Comparison of ENCODE assay signal across 28 cellular contexts in genomic region chr11:29943347-29943746, GRCh38.
"Had no signal": no experiment of that assay in that cellular context is flagged by ENCODE, and none has a peak within 500 bp of the region (broad histone marks: within the 10 kb centered on the region; RNA-seq: fewer than 3 reads in every experiment).

No MANE protein-coding gene starts in this region.

- H3K36me3 ChIP-seq: SJSA1 had no signal

- H3K27ac ChIP-seq: KMS-11, PC-9, RWPE1, SJSA1 had no signal

- H3K27me3 ChIP-seq: SJSA1 had no signal

- H3K9me2 ChIP-seq: SK-N-SH had no signal

- H3K9ac ChIP-seq: KMS-11, SK-N-SH had no signal

- H3K4me1 ChIP-seq: SJSA1 had no signal

- H3K9me3 ChIP-seq: SJSA1 had no signal

- ATAC-seq: Panc1, Right ventricle myocardium inferior had no signal

- H3K4me2 ChIP-seq: KMS-11, PC-9, SK-N-SH had no signal

- DNase-seq: Karpas-422, MM.1S, MV-4-11, NCI-H1092, NCI-H1105, NCI-H1417 treated with DMSO at 0.1 percent for 48 hours, NCI-H1436 treated with DMSO at 0.1 percent for 48 hours, NCI-H1694 treated with DMSO at 0.1 percent for 48 hours, NCI-H187 treated with DMSO at 0.1 percent for 48 hours, NCI-H2029, NCI-H2081, NCI-H2171 treated with DMSO at 0.1 percent for 48 hours, NCI-H2227 treated with DMSO at 0.1 percent for 48 hours, NCI-H345, NCI-H446, NCI-H510A treated with DMSO at 0.1 percent for 48 hours, NCI-H524 treated with DMSO at 0.1 percent for 48 hours, NCI-H526 treated with DMSO at 0.1 percent for 48 hours, NCI-H774, PC-9, SHP77 treated with DMSO at 0.1 percent for 48 hours, SK-N-SH, SW 1271 had no signal

- H2AFZ ChIP-seq: PC-9 had no signal

- H3K4me3 ChIP-seq: PC-9, SJSA1 had no signal
